1 cellular context compared by ENCODE assay signal in the genomic region with DNA sequence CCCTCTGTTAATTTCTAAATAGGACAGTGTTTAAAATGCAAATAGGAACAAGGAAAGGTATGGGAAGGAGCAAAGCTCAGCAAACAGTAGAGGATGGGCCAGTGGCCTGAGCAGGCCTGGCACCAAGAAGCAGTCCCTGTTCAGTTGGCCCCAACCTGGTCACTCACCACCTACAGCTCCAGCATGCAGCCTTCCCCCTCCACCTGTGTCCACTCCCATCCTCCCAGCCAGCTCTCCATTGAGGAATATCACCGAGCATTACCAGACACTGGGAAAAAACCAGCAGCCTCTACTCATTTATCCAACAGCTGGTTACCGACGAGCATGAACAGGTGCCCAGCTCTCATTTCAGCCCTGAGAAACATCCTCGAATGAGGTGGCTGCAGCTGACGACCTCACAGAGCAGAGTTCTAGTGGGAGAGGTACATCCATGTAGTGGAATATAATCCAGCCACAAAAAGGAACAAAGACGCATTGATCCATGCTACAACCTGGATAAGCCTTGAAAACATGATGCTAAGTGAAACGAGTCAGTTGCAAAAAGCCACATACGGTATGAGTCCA.
TF ChIP-seq lines count a peak whose summit lies in the region.

No MANE protein-coding gene starts in this region.

TF ChIP-seq in HEK293, 187 proteins besides CTCF, POLR2A, EP300 and RAD21:
- no peak for TF ChIP-seq ZNF274 (IDR thresholded peaks at IDR 0.05; ENCODE audit: low read length)
- no peak for TF ChIP-seq ZNF274 (tag by site-specific recombination; IDR thresholded peaks at IDR 0.05; ENCODE audit: borderline replicate concordance)
- 0 out of 2 replicates have a peak, but pooled peaks have one; percentile 6 for TF ChIP-seq MZF1 (tag by site-specific recombination; IDR thresholded peaks at IDR 0.05; ENCODE audit: borderline replicate concordance)
